ENCODE assay signal across 17 cellular contexts in the genomic region with DNA sequence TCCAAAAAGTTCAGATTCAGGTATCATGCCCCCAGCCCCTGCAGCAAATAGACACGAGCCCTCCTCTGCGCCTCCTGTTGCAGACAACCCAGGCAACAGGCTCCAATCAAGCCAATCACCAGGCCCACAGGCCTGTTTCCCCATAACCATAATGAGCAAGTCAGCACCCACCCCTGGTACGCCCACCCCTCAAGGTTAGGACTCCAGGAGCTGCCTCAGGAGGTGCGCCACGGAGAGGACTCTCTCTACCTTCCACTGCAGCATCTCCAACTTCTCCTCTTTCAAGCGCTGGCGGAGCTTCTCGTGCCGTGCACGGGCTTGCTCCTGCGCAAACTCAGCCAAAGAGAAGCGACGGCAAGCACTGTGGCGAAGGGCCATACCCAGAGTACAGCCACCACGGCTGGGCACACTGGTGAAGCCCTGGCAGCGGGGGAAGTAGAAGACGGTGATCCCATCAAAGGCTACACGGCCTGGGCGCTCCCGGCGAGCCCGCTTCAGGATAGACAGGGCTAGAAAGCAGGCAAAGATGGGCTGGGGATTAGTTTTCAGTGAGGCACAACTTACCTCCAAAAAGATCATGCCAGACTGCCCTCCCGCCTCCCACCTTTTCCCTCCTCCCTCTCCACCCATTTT. TPM values are rescaled to one million over a fixed set of nuclear protein-coding genes. Genes with fewer than 3 reads are reported as not detected.
A peak's percentile ranks its signal among the peaks of the same experiment; 100 is the strongest.
DNase-seq lines count a peak whose midpoint lies in the region; ATAC-seq and TF ChIP-seq lines count a peak whose summit lies in the region.
"Had no signal": no experiment of that assay in that cellular context is flagged by ENCODE, and none has a peak within 500 bp of the region (broad histone marks: within the 10 kb centered on the region; RNA-seq: fewer than 3 reads in every experiment).

No MANE protein-coding gene starts in this region.

- H3K4me1 ChIP-seq in heart left ventricle (peaks cover 35 to 87% (median 72%) of the 10 kb centered on the region in 12 donors), tibial artery (peaks cover 0 to 92% (median 73%) of the 10 kb centered on the region in 4 donors), psoas muscle (peaks cover 68% of the 10 kb centered on the region)

- ATAC-seq in left cardiac atrium (no peak), heart left ventricle (no peak), psoas muscle (no peak)
- no peak for ATAC-seq in activated T-helper 17 cell treated with anti-CD3 and anti-CD28 coated beads, Interleukin-2, amount 50 U/mL, for 72 hours (replicated peaks)

- WGBS in heart left ventricle, 4 donors = 95 to 97% (median 96%) methylated on average over 19 to 23 of the region's 23 CpGs
- WGBS in psoas muscle, 3 donors = 92 to 97% (median 94%) methylated on average over 23 of the region's 23 CpGs

- peak; percentile 13 for DNase-seq in left cardiac atrium
- DNase-seq in heart left ventricle = no peak
- DNase-seq in mesenteric fat pad (ENCODE audit: low spot score) = peak; percentile 68
- DNase-seq in tibial artery = peak in 1 of 2 donors; percentile 62
- DNase-seq in psoas muscle = no peak
- DNase-seq in cerebellar cortex (ENCODE audit: low spot score) = no peak
- DNase-seq in AG08395 (ENCODE audit: low spot score) = no peak
- DNase-seq: activated CD4-positive, alpha-beta T cell treated with anti-CD3 and anti-CD28 coated beads for 48 hours; aorta; foreskin melanocyte; NCI-H1930; NCI-H526; T1000 had no signal

- H3K4me1 Mint-ChIP-seq in activated T-helper 17 cell treated with anti-CD3 and anti-CD28 coated beads, Interleukin-2, amount 50 U/mL, for 72 hours = peaks cover 74% of the 10 kb centered on the region

- H3K9me3 ChIP-seq in heart left ventricle (no peaks in the 10 kb centered on the region), tibial artery (no peaks in the 10 kb centered on the region), psoas muscle (no peaks in the 10 kb centered on the region)

- no peak for TF ChIP-seq CTCF in heart left ventricle (IDR thresholded peaks at IDR 0.05)
- TF ChIP-seq CTCF in tibial artery (IDR thresholded peaks at IDR 0.05) = no peak
- TF ChIP-seq CTCF in psoas muscle (IDR thresholded peaks at IDR 0.05) = no peak

- no peaks in the 10 kb centered on the region for H3K9me3 Mint-ChIP-seq in activated T-helper 17 cell treated with anti-CD3 and anti-CD28 coated beads, Interleukin-2, amount 50 U/mL, for 72 hours

- no peak overlapping the region for H3K27ac ChIP-seq in heart left ventricle
- H3K27ac ChIP-seq in tibial artery = peak overlapping the region; percentile 98 to 100
- H3K27ac ChIP-seq in psoas muscle = no peak overlapping the region

- intact Hi-C loops in left cardiac atrium (cut with DNase I) = loop anchor here in 1 of 2 donors (5.0 kb wide), 1 partner anchor 37 kb away; no protein-coding TSS in a partner anchor
- intact Hi-C loops in heart left ventricle (cut with DNase I) = loop anchor here in 2 of 10 donors (5.0 kb wide), 2 partner anchors 37 to 38 kb away; partner anchors contain the start of genes GORASP1 (in 1 of the 2) and TTC21A (in 1 of the 2)
- intact Hi-C loops in tibial artery (cut with DNase I; ENCODE audit: low total_unique reads) = no loop called here
- intact Hi-C loops in psoas muscle (cut with DNase I) = loop anchor here (5.0 kb wide), 1 partner anchor 38 kb away; the partner anchor contains the start of genes GORASP1 (in 2 of the 2) and TTC21A (in 2 of the 2)

- no peak for TF ChIP-seq POLR2A in heart left ventricle (IDR thresholded peaks at IDR 0.05)

- no peak overlapping the region for H3K4me3 ChIP-seq in heart left ventricle
- no peak overlapping the region for H3K4me3 ChIP-seq in tibial artery
- no peak overlapping the region for H3K4me3 ChIP-seq in psoas muscle

- H3K36me3 ChIP-seq in heart left ventricle (peaks cover 15 to 68% (median 59%) of the 10 kb centered on the region in 9 donors), tibial artery (peaks cover 34 to 66% (median 63%) of the 10 kb centered on the region in 3 donors), psoas muscle (ENCODE audit: insufficient read depth in 1 of 2, low read depth in 1 of 2) (peaks cover 8 to 66% of the 10 kb centered on the region in 2 donors)

- peak overlapping the region; percentile 98 for H3K4me3 Mint-ChIP-seq in activated T-helper 17 cell treated with anti-CD3 and anti-CD28 coated beads, Interleukin-2, amount 50 U/mL, for 72 hours

- H3K36me3 Mint-ChIP-seq in activated T-helper 17 cell treated with anti-CD3 and anti-CD28 coated beads, Interleukin-2, amount 50 U/mL, for 72 hours (ENCODE audit: low read depth) = peaks cover 100% of the 10 kb centered on the region

- H3K27me3 Mint-ChIP-seq in activated T-helper 17 cell treated with anti-CD3 and anti-CD28 coated beads, Interleukin-2, amount 50 U/mL, for 72 hours = no peaks in the 10 kb centered on the region

- H3K27me3 ChIP-seq in heart left ventricle = no peaks in the 10 kb centered on the region
- H3K27me3 ChIP-seq in tibial artery = no peaks in the 10 kb centered on the region
- no peaks in the 10 kb centered on the region for H3K27me3 ChIP-seq in psoas muscle (ENCODE audit: insufficient read depth in 3 of 3, low read length in 2 of 3)

- H3K27ac Mint-ChIP-seq in activated T-helper 17 cell treated with anti-CD3 and anti-CD28 coated beads, Interleukin-2, amount 50 U/mL, for 72 hours = peak overlapping the region; percentile 10

RNA-seq across cellular contexts. Expression of gene CSRNP1, which starts 8.5 kb away (rescaled TPM):
- total RNA-seq in left cardiac atrium (10 to 100 TPM; 20.5 to 41.6 TPM), heart left ventricle (10 to 100 TPM in 7 of 9 donors, 1 to 10 TPM in 2; 5.3 to 27.3 (median 17.2) TPM), mesenteric fat pad (130 TPM), psoas muscle (10 to 100 TPM in 3 of 4 donors, 1 to 10 TPM in 1; 8.5 to 41.8 (median 30.0) TPM)
- polyA plus RNA-seq in heart left ventricle (10 to 100 TPM in 1 of 2 donors, 1 to 10 TPM in 1; 9.3 to 40.3 TPM), psoas muscle (10 to 100 TPM; 10.1 to 66.4 (median 14.0) TPM)
- total RNA-seq in activated T-helper 17 cell treated with anti-CD3 and anti-CD28 coated beads, Interleukin-2, amount 50 U/mL, for 72 hours = 100 to 1,000 TPM in 1 of 2 donors, 10 to 100 TPM in 1; 42.9 to 145 TPM

RNA-seq across cellular contexts. Expression of gene TTC21A, which starts 37.4 kb away (rescaled TPM):
- total RNA-seq in left cardiac atrium (1 to 10 TPM; 1.8 to 2.5 TPM), heart left ventricle (1 to 10 TPM in 7 of 9 donors, under 1 TPM in 2; 0.83 to 4.8 (median 2.0) TPM), mesenteric fat pad (3.1 TPM), psoas muscle (1 to 10 TPM in 1 of 4 donors, under 1 TPM in 3; 0.52 to 1.2 (median 0.78) TPM)
- polyA plus RNA-seq in heart left ventricle (1 to 10 TPM in 1 of 2 donors, under 1 TPM in 1; 0.72 to 1.9 TPM), psoas muscle (under 1 TPM; 0.62 to 1.00 (median 0.98) TPM)
- 1 to 10 TPM; 2.7 to 4.7 TPM for total RNA-seq in activated T-helper 17 cell treated with anti-CD3 and anti-CD28 coated beads, Interleukin-2, amount 50 U/mL, for 72 hours

RNA-seq across cellular contexts. Expression of gene GORASP1, which starts 37.4 kb away (rescaled TPM):
- 10 to 100 TPM; 39.0 to 49.1 TPM for total RNA-seq in left cardiac atrium
- 10 to 100 TPM; 35.3 to 52.5 (median 42.3) TPM for total RNA-seq in heart left ventricle
- polyA plus RNA-seq in heart left ventricle = 10 to 100 TPM; 19.9 to 43.3 TPM
- total RNA-seq in activated T-helper 17 cell treated with anti-CD3 and anti-CD28 coated beads, Interleukin-2, amount 50 U/mL, for 72 hours = 10 to 100 TPM; 21.2 to 24.2 TPM
- total RNA-seq in mesenteric fat pad = 58.7 TPM
- total RNA-seq in psoas muscle = 10 to 100 TPM; 34.3 to 46.7 (median 42.6) TPM
- 10 to 100 TPM; 27.3 to 37.3 (median 34.4) TPM for polyA plus RNA-seq in psoas muscle

RNA-seq across cellular contexts. Expression of gene XIRP1, which starts 47.5 kb away (rescaled TPM):
- total RNA-seq in left cardiac atrium (100 to 1,000 TPM; 160 to 242 TPM), heart left ventricle (1,000 to 10,000 TPM in 1 of 9 donors, 100 to 1,000 TPM in 8; 293 to 1,122 (median 530) TPM), mesenteric fat pad (0.10 TPM), psoas muscle (1,000 to 10,000 TPM in 1 of 4 donors, 100 to 1,000 TPM in 3; 601 to 2,126 (median 834) TPM)
- polyA plus RNA-seq in heart left ventricle (100 to 1,000 TPM; 496 to 675 TPM), psoas muscle (100 to 1,000 TPM; 111 to 561 (median 523) TPM)
- total RNA-seq in activated T-helper 17 cell treated with anti-CD3 and anti-CD28 coated beads, Interleukin-2, amount 50 U/mL, for 72 hours = 10 to 100 TPM in 1 of 2 donors, under 1 TPM in 1; 0.99 to 17.2 TPM
- total RNA-seq: liver, renal cortical epithelial cell had no signal
- polyA plus RNA-seq: neural cell had no signal

Comparison
In these comparisons a context has a peak if more than half of its experiments do, and no peak if none do; other contexts are left out.
1. DNase-seq: peak in left cardiac atrium (single experiment) and mesenteric fat pad (single experiment); none in heart left ventricle (0 of 5), psoas muscle (0 of 2), cerebellar cortex (single experiment) and AG08395 (single experiment).
2. H3K27ac ChIP-seq: peak in tibial artery (2 of 2); none in heart left ventricle (0 of 12) and psoas muscle (single experiment).